11 cellular contexts compared by ENCODE assay signal in genomic region chr1:78370779-78371482, GRCh38.
DNase-seq lines count a peak whose midpoint lies in the region; ATAC-seq and TF ChIP-seq lines count a peak whose summit lies in the region.
"Had no signal": no experiment of that assay in that cellular context is flagged by ENCODE, and none has a peak within 500 bp of the region (broad histone marks: within the 10 kb centered on the region; RNA-seq: fewer than 3 reads in every experiment).

No MANE protein-coding gene starts in this region.

- no peaks in the 10 kb centered on the region for H3K4me1 Mint-ChIP-seq in activated naive CD4-positive, alpha-beta T cell treated with anti-CD3 and anti-CD28 coated beads for 36 hours (ENCODE audit: low read depth)
- no peaks in the 10 kb centered on the region for H3K4me1 Mint-ChIP-seq in mesothelial cell of epicardium

- no peak overlapping the region for H3K4me3 Mint-ChIP-seq in activated naive CD4-positive, alpha-beta T cell treated with anti-CD3 and anti-CD28 coated beads for 36 hours
- no peak overlapping the region for H3K4me3 Mint-ChIP-seq in mesothelial cell of epicardium

- ATAC-seq in GM21381 (IDR thresholded peaks at IDR 0.05; ENCODE audit: unreplicated experiment) (peak; percentile 58), HG03175 (IDR thresholded peaks at IDR 0.05; ENCODE audit: unreplicated experiment) (peak; percentile 69)

- H3K9me3 Mint-ChIP-seq in activated naive CD4-positive, alpha-beta T cell treated with anti-CD3 and anti-CD28 coated beads for 36 hours: no peaks in the 10 kb centered on the region
- no peaks in the 10 kb centered on the region for H3K9me3 Mint-ChIP-seq in mesothelial cell of epicardium

- H3K4me3 ChIP-seq in AG10803 (ENCODE audit: low read length) (no peak overlapping the region), epithelial cell of esophagus (ENCODE audit: low read length) (no peak overlapping the region)
- H3K4me3 ChIP-seq: lung had no signal

- intact Hi-C loops in activated naive CD4-positive, alpha-beta T cell treated with anti-CD3 and anti-CD28 coated beads for 36 hours (cut with micrococcal nuclease): no loop called here

- CTCF ChIA-PET in activated naive CD4-positive, alpha-beta T cell treated with anti-CD3 and anti-CD28 coated beads for 36 hours (lab: Charles Lee): interaction anchor here (0.6 to 1.3 kb wide), 3 partner anchors 15 to 247 kb away, joined by 3 to 5 read pairs (median 5); no protein-coding TSS in a partner anchor

- peaks cover 4% of the 10 kb centered on the region for H3K27me3 Mint-ChIP-seq in activated naive CD4-positive, alpha-beta T cell treated with anti-CD3 and anti-CD28 coated beads for 36 hours (ENCODE audit: low read depth)
- H3K27me3 Mint-ChIP-seq in mesothelial cell of epicardium (ENCODE audit: low read depth): peaks cover 15% of the 10 kb centered on the region

- DNase-seq in AG10803 (ENCODE audit: low read depth) (peak; percentile 94), epithelial cell of esophagus (ENCODE audit: low read depth) (peak; percentile 39), HuH-7 (ENCODE audit: low spot score) (no peak), mesothelial cell of epicardium (ENCODE audit: low spot score in 2 of 2, unreplicated experiment in 2 of 2) (no peak)
- DNase-seq in activated CD4-positive, CD25-positive, alpha-beta regulatory T cell treated with anti-CD3 and anti-CD28 coated beads, Interleukin-2, amount 50 U/mL, for 72 hours: no peak
- DNase-seq in activated naive CD4-positive, alpha-beta T cell treated with anti-CD3 and anti-CD28 coated beads for 36 hours: no peak
- DNase-seq: AML-193; stimulated activated CD4-positive, alpha-beta T cell treated with anti-CD3 and anti-CD28 coated beads, Interleukin-2, amount 100 ng/mL, for 24 hours had no signal

- TF ChIP-seq CTCF in AG10803 (conservative IDR thresholded peaks at IDR 0.05; ENCODE audit: low read length) (no peak), epithelial cell of esophagus (IDR thresholded peaks at IDR 0.05; ENCODE audit: insufficient read depth, low read depth, low read length, missing control alignments) (no peak), mesothelial cell of epicardium (IDR thresholded peaks at IDR 0.05; ENCODE audit: unreplicated experiment) (no peak)

- no peaks in the 10 kb centered on the region for H3K36me3 Mint-ChIP-seq in activated naive CD4-positive, alpha-beta T cell treated with anti-CD3 and anti-CD28 coated beads for 36 hours (ENCODE audit: low read depth)
- no peaks in the 10 kb centered on the region for H3K36me3 Mint-ChIP-seq in mesothelial cell of epicardium

- H3K27ac Mint-ChIP-seq in activated naive CD4-positive, alpha-beta T cell treated with anti-CD3 and anti-CD28 coated beads for 36 hours: no peak overlapping the region
- no peak overlapping the region for H3K27ac Mint-ChIP-seq in mesothelial cell of epicardium

Comparison
In these comparisons a context has a peak if more than half of its experiments do, and no peak if none do; other contexts are left out.
1. DNase-seq: peak in AG10803 (single experiment) and epithelial cell of esophagus (single experiment); none in HuH-7 (single experiment), activated CD4-positive, CD25-positive, alpha-beta regulatory T cell treated with anti-CD3 and anti-CD28 coated beads, Interleukin-2, amount 50 U/mL, for 72 hours (single experiment), activated naive CD4-positive, alpha-beta T cell treated with anti-CD3 and anti-CD28 coated beads for 36 hours (single experiment) and mesothelial cell of epicardium (0 of 2).